Comparison of ENCODE assay signal across 8 cellular contexts in genomic region chr10:47553214-47553859, GRCh38. TPM values are rescaled to one million over a fixed set of nuclear protein-coding genes. Genes with fewer than 3 reads are reported as not detected.
DNase-seq lines count a peak whose midpoint lies in the region; ATAC-seq, FAIRE-seq and TF ChIP-seq lines count a peak whose summit lies in the region.
"Not testable (repeated sequence)": the region's sequence is repeated elsewhere in the genome, so short reads cannot be mapped to it uniquely, and the experiment has no call there.

No MANE protein-coding gene starts in this region.

- H3K27me3 ChIP-seq in WERI-Rb-1 (ENCODE audit: insufficient read depth, low read depth, severe bottlenecking); mammary epithelial cell (ENCODE audit: insufficient read depth, low read length): not testable (repeated sequence)

- peak overlapping the region; percentile 73 to 88 for H3K27ac ChIP-seq in A549
- H3K27ac ChIP-seq in WERI-Rb-1, result peak overlapping the region; percentile 85
- H3K27ac ChIP-seq in mammary epithelial cell (ENCODE audit: insufficient read depth, low read depth, low read length), result peak overlapping the region; percentile 81
- H3K27ac ChIP-seq in skin epidermis, result peak overlapping the region; percentile 38 to 97 (median 85)

- dilution Hi-C loops in mammary epithelial cell (cut with HindIII; ENCODE audit: low sequenced_read_pairs), result not testable (repeated sequence)

- ATAC-seq in A549 (peak; percentile 92 to 95), GM18907 (IDR thresholded peaks at IDR 0.05; ENCODE audit: unreplicated experiment) (peak; percentile 93), HG03108 (IDR thresholded peaks at IDR 0.05; ENCODE audit: unreplicated experiment) (peak; percentile 73)

- TF ChIP-seq CTCF in A549 (IDR thresholded peaks at IDR 0.05); WERI-Rb-1 (IDR thresholded peaks at IDR 0.05; ENCODE audit: low read depth, low read length); mammary epithelial cell (conservative IDR thresholded peaks at IDR 0.05 in 1 of 2, IDR thresholded peaks at IDR 0.05 in 1 of 2; ENCODE audit: extremely low read depth in 1 of 2, insufficient read depth in 1 of 2, low read depth in 1 of 2, low read length in 2 of 2): not testable (repeated sequence)

- not testable (repeated sequence) for H3K9me3 ChIP-seq in A549; WERI-Rb-1 (ENCODE audit: severe bottlenecking); mammary epithelial cell (replicated peaks; ENCODE audit: insufficient read depth, low read length)

- peak; percentile 71 for TF ChIP-seq POLR2A in A549 (IDR thresholded peaks at IDR 0.05; ENCODE audit: low read length)

- intact Hi-C loops in mammary epithelial cell (cut with micrococcal nuclease), result not testable (repeated sequence)

- TF ChIP-seq EP300 in A549 (IDR thresholded peaks at IDR 0.05), result not testable (repeated sequence)

- not testable (repeated sequence) for H4K20me1 ChIP-seq in mammary epithelial cell (ENCODE audit: insufficient read depth, low read length)

- not testable (repeated sequence) for FAIRE-seq in A549 (lab: Jason Lieb, UNC)

- in situ Hi-C loops in mammary epithelial cell (cut with MboI; ENCODE audit: low sequenced_read_pairs in 2 of 2), result not testable (repeated sequence)

- H3K9ac ChIP-seq in mammary epithelial cell (ENCODE audit: insufficient read depth, low read length), result peak overlapping the region; percentile 78

- WGBS in A549 (ENCODE audit: missing lambda C conversion rate), result under 1% methylated on average over 36 of the region's 60 CpGs
- 2% methylated on average over 22 of the region's 60 CpGs for WGBS in mammary epithelial cell (ENCODE audit: low coverage, missing lambda C conversion rate)

- TSS peak; percentile 72 for BruUV-seq in mammary epithelial cell (replicated peaks; lab: Mats Ljungman, UMichigan)

- not testable (repeated sequence) for H3K79me2 ChIP-seq in mammary epithelial cell (ENCODE audit: insufficient read depth, low read length)

- peak overlapping the region; percentile 96 for H2AFZ ChIP-seq in mammary epithelial cell (ENCODE audit: low read depth, low read length)

- not testable (repeated sequence) for TF ChIP-seq RAD21 in A549 (conservative IDR thresholded peaks at IDR 0.05 in 1 of 2, IDR thresholded peaks at IDR 0.05 in 1 of 2)

- H3K4me3 ChIP-seq in A549 (peak overlapping the region; percentile 62), WERI-Rb-1 (ENCODE audit: low read depth, low read length) (peak overlapping the region; percentile 82), mammary epithelial cell (replicated peaks in 1 of 3; ENCODE audit: insufficient read depth in 1 of 3, low read depth in 2 of 3, low read length in 3 of 3) (peak overlapping the region; percentile 64 to 76 (median 76)), skin epidermis (peak overlapping the region; percentile 54 to 79 (median 65))

- CTCF ChIA-PET in A549 (lab: Yijun Ruan, JAX); mammary epithelial cell (lab: Charles Lee; ENCODE audit: low non-redundant PET): not testable (repeated sequence)

- H3K36me3 ChIP-seq in WERI-Rb-1; mammary epithelial cell (ENCODE audit: insufficient read depth, low read length): not testable (repeated sequence)

- H3K4me1 ChIP-seq in A549, result peaks cover 19% of the 10 kb centered on the region
- not testable (repeated sequence) for H3K4me1 ChIP-seq in mammary epithelial cell (ENCODE audit: insufficient read depth, low read length)

- peak; percentile 19 to 92 for DNase-seq in A549 (ENCODE audit: low read depth in 1 of 2, low spot score in 1 of 2)
- peak; percentile 54 for DNase-seq in NCI-H2171 (lab: John Stamatoyannopoulos, UW)
- peak; percentile 93 for DNase-seq in WERI-Rb-1
- peak; percentile 95 for DNase-seq in mammary epithelial cell
- DNase-seq in iPS-NIHi11 (ENCODE audit: low spot score), result peak; percentile 54

- POLR2A ChIA-PET in A549 (lab: Yijun Ruan, JAX), result not testable (repeated sequence)

- H3K4me2 ChIP-seq in A549 (peak overlapping the region; percentile 88), mammary epithelial cell (ENCODE audit: insufficient read depth, low read depth, low read length) (peak overlapping the region; percentile 51)

TF ChIP-seq in A549, 52 proteins besides CTCF, POLR2A, EP300 and RAD21:
- TF ChIP-seq PHF8 (IDR thresholded peaks at IDR 0.05; ENCODE audit: borderline replicate concordance, low read depth) (peak; percentile 51; the same call in 1 of the 2 replicates), FOSL2 (CRISPR knock-in tag; IDR thresholded peaks at IDR 0.05) (peak; percentile 26; the same call in 1 of the 2 replicates), KDM5A (IDR thresholded peaks at IDR 0.05) (peak; percentile 80), BCL3 (IDR thresholded peaks at IDR 0.05) (peak; percentile 52; the same call in 2 of the 3 replicates), MAX (IDR thresholded peaks at IDR 0.05) (peak; percentile 62), JUN (IDR thresholded peaks at IDR 0.05) (peak in 1 of 2 experiments; percentile 77; a peak in 3 of 5 replicates)
- not testable (repeated sequence) for TF ChIP-seq FOSL2 (IDR thresholded peaks at IDR 0.05)

RNA-seq across cellular contexts. Expression of gene AGAP9, which starts 29.9 kb away (rescaled TPM):
- polyA plus RNA-seq in A549 (2011; rRNA removed) (12.7 and 14.3 TPM in 2 replicates), A549 (2017; fragmentation: RNase III; extraction: RNeasy Plus Mini Kit Qiagen cat#74134 plus additional on column Dnase treatment) (5.1 to 5.8 TPM (median 5.8 TPM) in 3 replicates), mammary epithelial cell (4.9 TPM)
- polyA plus RNA-seq in A549 (2012; cell fraction: cytosol; rRNA removed), result 8.7 and 8.9 TPM in 2 replicates
- 80.7 and 86.2 TPM in 2 replicates for polyA plus RNA-seq in A549 (2012; cell fraction: nucleus; rRNA removed)
- 6.0 and 7.2 TPM in 2 replicates for polyA minus RNA-seq in A549 (2011; rRNA and poly(A)+ RNA removed)
- 1 to 10 TPM; 1.2 to 8.0 TPM for total RNA-seq in mammary epithelial cell
- 2.9 TPM for polyA minus RNA-seq in mammary epithelial cell

Comparison
In these comparisons a context has a peak if more than half of its experiments do, and no peak if none do; other contexts are left out.
1. Peak in every context shown above with its lines: DNase-seq, ATAC-seq, H3K4me3 ChIP-seq and H3K27ac ChIP-seq.